ENCODE assay signal across 20 cellular contexts in the genomic region with DNA sequence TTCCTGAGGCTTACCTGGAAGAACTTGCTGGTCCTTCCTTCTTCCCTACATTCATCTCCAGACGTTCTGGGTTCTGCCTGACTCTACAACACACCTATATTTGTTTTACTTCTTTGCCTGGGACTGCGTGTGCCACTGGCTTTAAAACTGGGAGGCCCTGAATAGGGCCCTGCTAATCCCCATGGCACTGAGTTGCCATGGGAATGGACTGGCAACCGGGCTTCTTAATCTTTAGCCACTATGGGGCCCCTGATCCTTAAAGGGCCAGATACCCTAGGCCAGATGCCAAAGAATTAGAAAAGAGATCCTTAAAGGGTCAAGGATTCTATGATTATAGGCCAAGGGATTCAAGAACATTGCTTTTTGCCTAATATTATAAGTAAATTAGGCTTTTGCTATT. TPM values are rescaled to one million over a fixed set of nuclear protein-coding genes. Genes with fewer than 3 reads are reported as not detected.
"Had no signal": no experiment of that assay in that cellular context is flagged by ENCODE, and none has a peak within 500 bp of the region (broad histone marks: within the 10 kb centered on the region; RNA-seq: fewer than 3 reads in every experiment).

No MANE protein-coding gene starts in this region.

- H3K27me3 ChIP-seq: SJSA1 had no signal

- H3K27ac ChIP-seq: HL-60, SJSA1, SK-N-MC had no signal

- H3K36me3 ChIP-seq: SJSA1 had no signal

- H3K9me3 ChIP-seq: SJSA1 had no signal

- H3K4me3 ChIP-seq: SJSA1, SK-N-MC had no signal

- H3K4me1 ChIP-seq: SJSA1 had no signal

- DNase-seq: KBM-7, MV-4-11, NCI-H1048, NCI-H1105, NCI-H1417, NCI-H1436 treated with DMSO at 0.1 percent for 48 hours, NCI-H1694, NCI-H187 treated with DMSO at 0.1 percent for 48 hours, NCI-H2029 treated with DMSO at 0.1 percent for 48 hours, NCI-H2171 treated with DMSO at 0.1 percent for 48 hours, NCI-H345, NCI-H446 treated with DMSO at 0.1 percent for 48 hours, NCI-H526, Right ventricle myocardium superior, RPMI8226, SIG-M5 had no signal

RNA-seq across cellular contexts. Expression of a gene that starts 24.4 kb away (rescaled TPM):
- total RNA-seq: SJSA1 had no signal

RNA-seq across cellular contexts. Expression of a gene that starts 57.7 kb away (rescaled TPM):
- total RNA-seq: LHCN-M2, SJSA1 had no signal
